Comparison of ENCODE assay signal across 39 cellular contexts in genomic region chr5:1077491-1078020, GRCh38.
"Had no signal": no experiment of that assay in that cellular context is flagged by ENCODE, and none has a peak within 500 bp of the region (broad histone marks: within the 10 kb centered on the region; RNA-seq: fewer than 3 reads in every experiment).

No MANE protein-coding gene starts in this region.

- H3K4me3 Mint-ChIP-seq: activated naive CD4-positive, alpha-beta T cell treated with anti-CD3 and anti-CD28 coated beads for 36 hours; activated naive CD4-positive, alpha-beta T cell treated with anti-CD3 and anti-CD28 coated beads, Interleukin-2, amount 10 ng/mL, durations not matched to agents 7 days and 5 days; activated naive CD4-positive, alpha-beta T cell treated with anti-CD3 and anti-CD28 coated beads, Interleukin-2, amount 50 U/mL, for 24 hours; activated naive CD8-positive, alpha-beta T cell; activated naive CD8-positive, alpha-beta T cell treated with anti-CD3 and anti-CD28 coated beads for 36 hours; activated naive CD8-positive, alpha-beta T cell treated with anti-CD3 and anti-CD28 coated beads, Interleukin-2, amount 10 ng/mL, durations not matched to agents 7 days and 5 days; activated naive CD8-positive, alpha-beta T cell treated with anti-CD3 and anti-CD28 coated beads, Interleukin-2, amount 50 U/mL, for 24 hours; activated T-cell treated with anti-CD3 and anti-CD28 coated beads, Interleukin-2, amount 50 U/mL, for 24 hours; activated T-cell treated with anti-CD3 and anti-CD28 coated beads, Interleukin-2, amount 50 U/mL, for 4 hours; activated T-cell treated with anti-CD3 and anti-CD28 coated beads, Interleukin-2, amount 50 U/mL, for 72 hours; activated T-helper 1 cell treated with anti-CD3 and anti-CD28 coated beads, Interleukin-12 subunit alpha, Interleukin-12 subunit beta, Interleukin-2, Interleukin-4 antibody, amounts not matched to agents 30 ng/mL and 10 ng/mL and 1 ng/mL, durations not matched to agents 14 hours and 24 hours and 36 hours; activated T-helper 17 cell treated with anti-CD3 and anti-CD28 coated beads, Interleukin-2, amount 50 U/mL, for 72 hours; brain; central memory CD8-positive, alpha-beta T cell had no signal

- H3K36me3 Mint-ChIP-seq: activated naive CD4-positive, alpha-beta T cell treated with anti-CD3 and anti-CD28 coated beads, Interleukin-2, amount 50 U/mL, for 72 hours had no signal

- H3K27ac Mint-ChIP-seq: activated naive CD4-positive, alpha-beta T cell treated with anti-CD3 and anti-CD28 coated beads for 36 hours; activated naive CD4-positive, alpha-beta T cell treated with anti-CD3 and anti-CD28 coated beads, Interleukin-2, amount 10 ng/mL, durations not matched to agents 7 days and 5 days; activated naive CD4-positive, alpha-beta T cell treated with anti-CD3 and anti-CD28 coated beads, Interleukin-2, amount 50 U/mL, for 24 hours; activated naive CD4-positive, alpha-beta T cell treated with anti-CD3 and anti-CD28 coated beads, Interleukin-2, amount 50 U/mL, for 72 hours; activated naive CD8-positive, alpha-beta T cell; activated naive CD8-positive, alpha-beta T cell treated with anti-CD3 and anti-CD28 coated beads for 36 hours; activated naive CD8-positive, alpha-beta T cell treated with anti-CD3 and anti-CD28 coated beads, Interleukin-2, amount 10 ng/mL, durations not matched to agents 7 days and 5 days; activated naive CD8-positive, alpha-beta T cell treated with anti-CD3 and anti-CD28 coated beads, Interleukin-2, amount 50 U/mL, for 24 hours; activated T-cell treated with anti-CD3 and anti-CD28 coated beads, Interleukin-2, amount 50 U/mL, for 24 hours; activated T-cell treated with anti-CD3 and anti-CD28 coated beads, Interleukin-2, amount 50 U/mL, for 72 hours; activated T-helper 1 cell treated with anti-CD3 and anti-CD28 coated beads, Interleukin-12 subunit alpha, Interleukin-12 subunit beta, Interleukin-2, Interleukin-4 antibody, amounts not matched to agents 30 ng/mL and 10 ng/mL and 1 ng/mL, durations not matched to agents 14 hours and 24 hours and 36 hours; activated T-helper 17 cell treated with anti-CD3 and anti-CD28 coated beads, Interleukin-2, amount 50 U/mL, for 72 hours; brain had no signal

- H3K27ac ChIP-seq: adrenal gland, ascending aorta, brain microvascular endothelial cell, breast epithelium, cardiac muscle cell had no signal

- H3K9me3 ChIP-seq: adrenal gland, ascending aorta, breast epithelium had no signal

- H3K4me1 ChIP-seq: adrenal gland, ascending aorta, breast epithelium had no signal

- H3K36me3 ChIP-seq: brain microvascular endothelial cell had no signal

- H3K27me3 Mint-ChIP-seq: activated naive CD4-positive, alpha-beta T cell treated with anti-CD3 and anti-CD28 coated beads, Interleukin-2, amount 10 ng/mL, durations not matched to agents 7 days and 5 days; activated naive CD4-positive, alpha-beta T cell treated with anti-CD3 and anti-CD28 coated beads, Interleukin-2, amount 50 U/mL, for 24 hours; activated naive CD8-positive, alpha-beta T cell; activated naive CD8-positive, alpha-beta T cell treated with anti-CD3 and anti-CD28 coated beads for 36 hours; activated naive CD8-positive, alpha-beta T cell treated with anti-CD3 and anti-CD28 coated beads, Interleukin-2, amount 10 ng/mL, durations not matched to agents 7 days and 5 days; activated naive CD8-positive, alpha-beta T cell treated with anti-CD3 and anti-CD28 coated beads, Interleukin-2, amount 50 U/mL, for 24 hours; activated T-cell treated with anti-CD3 and anti-CD28 coated beads, Interleukin-2, amount 50 U/mL, for 24 hours; activated T-helper 17 cell treated with anti-CD3 and anti-CD28 coated beads, Interleukin-2, amount 50 U/mL, for 72 hours; brain; central memory CD8-positive, alpha-beta T cell had no signal

- H3K9me3 Mint-ChIP-seq: activated naive CD4-positive, alpha-beta T cell treated with anti-CD3 and anti-CD28 coated beads for 36 hours; activated naive CD4-positive, alpha-beta T cell treated with anti-CD3 and anti-CD28 coated beads, Interleukin-2, amount 10 ng/mL, durations not matched to agents 7 days and 5 days; activated naive CD4-positive, alpha-beta T cell treated with anti-CD3 and anti-CD28 coated beads, Interleukin-2, amount 50 U/mL, for 24 hours; activated naive CD4-positive, alpha-beta T cell treated with anti-CD3 and anti-CD28 coated beads, Interleukin-2, amount 50 U/mL, for 72 hours; activated naive CD8-positive, alpha-beta T cell treated with anti-CD3 and anti-CD28 coated beads for 36 hours; activated naive CD8-positive, alpha-beta T cell treated with anti-CD3 and anti-CD28 coated beads, Interleukin-2, amount 10 ng/mL, durations not matched to agents 7 days and 5 days; activated naive CD8-positive, alpha-beta T cell treated with anti-CD3 and anti-CD28 coated beads, Interleukin-2, amount 50 U/mL, for 24 hours; activated T-cell treated with anti-CD3 and anti-CD28 coated beads, Interleukin-2, amount 50 U/mL, for 24 hours; activated T-cell treated with anti-CD3 and anti-CD28 coated beads, Interleukin-2, amount 50 U/mL, for 4 hours; activated T-cell treated with anti-CD3 and anti-CD28 coated beads, Interleukin-2, amount 50 U/mL, for 72 hours; activated T-helper 1 cell treated with anti-CD3 and anti-CD28 coated beads, Interleukin-12 subunit alpha, Interleukin-12 subunit beta, Interleukin-2, Interleukin-4 antibody, amounts not matched to agents 30 ng/mL and 10 ng/mL and 1 ng/mL, durations not matched to agents 14 hours and 24 hours and 36 hours; activated T-helper 17 cell treated with anti-CD3 and anti-CD28 coated beads, Interleukin-2, amount 50 U/mL, for 72 hours; brain; central memory CD8-positive, alpha-beta T cell had no signal

- DNase-seq: activated effector memory CD4-positive, alpha-beta T cell treated with anti-CD3 and anti-CD28 coated beads, Interleukin-2, amount 50 U/mL, for 16 hours; activated effector memory CD4-positive, alpha-beta T cell treated with Interleukin-2 at 50 U/mL for 16 hours; activated gamma-delta T cell; activated gamma-delta T cell treated with Interleukin-2 at 50 U/mL for 16 hours; activated naive CD4-positive, alpha-beta T cell; activated naive CD4-positive, alpha-beta T cell treated with anti-CD3 and anti-CD28 coated beads for 36 hours; activated naive CD4-positive, alpha-beta T cell treated with anti-CD3 and anti-CD28 coated beads, Interleukin-2, amount 10 ng/mL, durations not matched to agents 7 days and 5 days; activated naive CD4-positive, alpha-beta T cell treated with anti-CD3 and anti-CD28 coated beads, Interleukin-2, amount 50 U/mL, for 16 hours; activated naive CD4-positive, alpha-beta T cell treated with Interleukin-2 at 50 U/mL for 16 hours; activated naive CD8-positive, alpha-beta T cell treated with anti-CD3 and anti-CD28 coated beads for 36 hours; activated naive CD8-positive, alpha-beta T cell treated with anti-CD3 and anti-CD28 coated beads, Interleukin-2, amount 10 ng/mL, durations not matched to agents 7 days and 5 days; activated naive CD8-positive, alpha-beta T cell treated with anti-CD3 and anti-CD28 coated beads, Interleukin-2, amount 50 U/mL, for 24 hours; activated T-cell treated with anti-CD3 and anti-CD28 coated beads for 4 hours; activated T-cell treated with anti-CD3 and anti-CD28 coated beads, Interleukin-2, amount 50 U/mL, for 1 hour; activated T-cell treated with anti-CD3 and anti-CD28 coated beads, Interleukin-2, amount 50 U/mL, for 24 hours; activated T-cell treated with anti-CD3 and anti-CD28 coated beads, Interleukin-2, amount 50 U/mL, for 4 hours; activated T-cell treated with anti-CD3 and anti-CD28 coated beads, Interleukin-2, amount 50 U/mL, for 48 hours; activated T-cell treated with anti-CD3 and anti-CD28 coated beads, Interleukin-2, amount 50 U/mL, for 72 hours; adrenal gland; amniotic stem cell; amygdala; anterior cingulate cortex; aorta; brain microvascular endothelial cell; caudate nucleus; central memory CD4-positive, alpha-beta T cell; cerebellar nuclear complex had no signal

- H3K4me1 Mint-ChIP-seq: activated naive CD4-positive, alpha-beta T cell treated with anti-CD3 and anti-CD28 coated beads, Interleukin-2, amount 10 ng/mL, durations not matched to agents 7 days and 5 days; activated naive CD4-positive, alpha-beta T cell treated with anti-CD3 and anti-CD28 coated beads, Interleukin-2, amount 50 U/mL, for 24 hours; activated naive CD8-positive, alpha-beta T cell treated with anti-CD3 and anti-CD28 coated beads, Interleukin-2, amount 10 ng/mL, durations not matched to agents 7 days and 5 days; activated naive CD8-positive, alpha-beta T cell treated with anti-CD3 and anti-CD28 coated beads, Interleukin-2, amount 50 U/mL, for 24 hours; activated T-helper 17 cell treated with anti-CD3 and anti-CD28 coated beads, Interleukin-2, amount 50 U/mL, for 72 hours; brain had no signal

- ATAC-seq: activated naive CD4-positive, alpha-beta T cell treated with anti-CD3 and anti-CD28 coated beads, Interleukin-2, amount 50 U/mL, for 72 hours; activated naive CD8-positive, alpha-beta T cell treated with anti-CD3 and anti-CD28 coated beads, Interleukin-2, amount 50 U/mL, for 24 hours; activated T-cell treated with anti-CD3 and anti-CD28 coated beads, Interleukin-2, amount 50 U/mL, for 4 hours; activated T-cell treated with anti-CD3 and anti-CD28 coated beads, Interleukin-2, amount 50 U/mL, for 72 hours; activated T-helper 17 cell treated with anti-CD3 and anti-CD28 coated beads, Interleukin-2, amount 50 U/mL, for 72 hours had no signal

- FAIRE-seq: astrocyte, bronchial epithelial cell had no signal

- H3K4me3 ChIP-seq: adrenal gland, ascending aorta, breast epithelium, cardiac muscle cell had no signal

- H3K27me3 ChIP-seq: adrenal gland, ascending aorta, brain microvascular endothelial cell, breast epithelium, cardiac muscle cell had no signal
